ENCODE assay signal across 8 cellular contexts in genomic region chr6:114747995-114748625, GRCh38.
DNase-seq lines count a peak whose midpoint lies in the region; ATAC-seq and TF ChIP-seq lines count a peak whose summit lies in the region.

No MANE protein-coding gene starts in this region.

- H3K4me1 Mint-ChIP-seq in H9 (no peaks in the 10 kb centered on the region; a peak in 1 of 4 replicates), brain (peaks cover 7% of the 10 kb centered on the region)

- H3K9me3 Mint-ChIP-seq in H9 (no peaks in the 10 kb centered on the region), brain (no peaks in the 10 kb centered on the region)

- no peak overlapping the region for H4K91ac ChIP-seq in H9 (ENCODE audit: insufficient read length, low read depth, low read length)

- no peak overlapping the region for H3K14ac ChIP-seq in H9 (ENCODE audit: insufficient read depth, low read length)

- no peak overlapping the region for H3K27ac Mint-ChIP-seq in H9
- no peak overlapping the region for H3K27ac Mint-ChIP-seq in brain

- no peak overlapping the region for H3K27ac ChIP-seq in H9 (ENCODE audit: insufficient read length, low read depth, low read length)
- H3K27ac ChIP-seq in left lung, result no peak overlapping the region
- H3K27ac ChIP-seq in transverse colon, result no peak overlapping the region
- no peak overlapping the region for H3K27ac ChIP-seq in gastrocnemius medialis

- intact Hi-C loops in left lung (cut with DNase I) (no loop called here), transverse colon (cut with DNase I; ENCODE audit: low total_unique reads) (no loop called here), gastrocnemius medialis (cut with DNase I; ENCODE audit: low total_unique reads) (no loop called here)

- H2BK20ac ChIP-seq in H9 (ENCODE audit: low read depth, low read length, poor library complexity, severe bottlenecking), result no peak overlapping the region

- no peaks in the 10 kb centered on the region for H3K23me2 ChIP-seq in H9 (ENCODE audit: insufficient read length, low read depth, low read length, poor library complexity, severe bottlenecking)

- H3K36me3 Mint-ChIP-seq in H9 (ENCODE audit: insufficient read depth in 1 of 3, low read depth in 3 of 3) (no peaks in the 10 kb centered on the region), brain (no peaks in the 10 kb centered on the region)

- H2BK5ac ChIP-seq in H9 (ENCODE audit: insufficient read length, low read length), result no peak overlapping the region

- no peak for TF ChIP-seq POLR2A in transverse colon (IDR thresholded peaks at IDR 0.05)
- no peak for TF ChIP-seq POLR2A in gastrocnemius medialis (IDR thresholded peaks at IDR 0.05)

- H2AFZ ChIP-seq in H9 (ENCODE audit: low read length), result no peak overlapping the region

- H3K4me2 ChIP-seq in H9 (ENCODE audit: insufficient read depth, insufficient read length, low read length), result no peak overlapping the region

- H4K8ac ChIP-seq in H9 (replicated peaks; ENCODE audit: insufficient read length, low read depth, low read length), result no peak overlapping the region

- H4K5ac ChIP-seq in H9 (ENCODE audit: insufficient read length, low read depth, low read length), result no peak overlapping the region

- H2BK15ac ChIP-seq in H9 (ENCODE audit: low read depth, low read length), result no peak overlapping the region

- H3K4ac ChIP-seq in H9 (ENCODE audit: low read depth, low read length), result no peak overlapping the region

- H2BK120ac ChIP-seq in H9 (ENCODE audit: low read depth, low read length, poor library complexity, severe bottlenecking), result no peak overlapping the region

- no CpG with 5 or more reads among the region's 6 CpGs for WGBS in H9 (ENCODE audit: extremely low coverage, insufficient read length, low lambda C conversion rate)
- 12 to 26% methylated on average over 6 of the region's 6 CpGs for WGBS in transverse colon (ENCODE audit: low coverage in 1 of 2), 2 donors

- no peaks in the 10 kb centered on the region for H3K79me1 ChIP-seq in H9 (ENCODE audit: insufficient read depth, low read depth, low read length, poor library complexity, severe bottlenecking)

- H3K27me3 Mint-ChIP-seq in H9 (ENCODE audit: low read depth) (no peaks in the 10 kb centered on the region), brain (peaks cover 5% of the 10 kb centered on the region)

- H3K79me2 ChIP-seq in H9 (ENCODE audit: insufficient read depth, low read length), result no peaks in the 10 kb centered on the region

- H3K9me3 ChIP-seq in H9 (ENCODE audit: control insufficient read depth, low read depth, low read length), result no peaks in the 10 kb centered on the region
- H3K9me3 ChIP-seq in left lung, result no peaks in the 10 kb centered on the region
- H3K9me3 ChIP-seq in transverse colon, result no peaks in the 10 kb centered on the region
- H3K9me3 ChIP-seq in gastrocnemius medialis, result no peaks in the 10 kb centered on the region

- in situ Hi-C loops in transverse colon (cut with MboI; ENCODE audit: low pct_ligation_motif_present in 1 of 4, low pct_unique_long_range_greater_than_20kb in 1 of 4, low sequenced_read_pairs in 3 of 4) (loop anchor here in 2 of 4 donors (25.0 kb wide), 1 partner anchor 1139 kb away; no protein-coding TSS in a partner anchor), gastrocnemius medialis (cut with MboI; ENCODE audit: low sequenced_read_pairs in 4 of 4) (loop anchor here in 1 of 4 donors (10.0 kb wide), 1 partner anchor 1147 kb away; no protein-coding TSS in a partner anchor)

- no peaks in the 10 kb centered on the region for H4K20me1 ChIP-seq in H9 (ENCODE audit: control insufficient read depth, insufficient read depth, insufficient read length)

- H2AK5ac ChIP-seq in H9 (ENCODE audit: insufficient read length, low read length), result no peak overlapping the region

- no peaks in the 10 kb centered on the region for H3K4me1 ChIP-seq in H9 (ENCODE audit: insufficient read depth, low read length)
- H3K4me1 ChIP-seq in left lung, result no peaks in the 10 kb centered on the region
- H3K4me1 ChIP-seq in transverse colon, result no peaks in the 10 kb centered on the region
- no peaks in the 10 kb centered on the region for H3K4me1 ChIP-seq in gastrocnemius medialis

- H3K56ac ChIP-seq in H9 (ENCODE audit: insufficient read length, low read depth, low read length), result no peak overlapping the region

- DNase-seq in NCI-H2081 (lab: John Stamatoyannopoulos, UW) (peak; percentile 20 to 22), NCI-H2081 treated with DMSO at 0.1 percent for 48 hours (lab: John Stamatoyannopoulos, UW) (no peak), H9 (no peak), NCI-H2171 treated with DMSO at 0.1 percent for 48 hours (lab: John Stamatoyannopoulos, UW) (peak; percentile 49), left lung (no peak), transverse colon (no peak), gastrocnemius medialis (no peak)

- no peak for TF ChIP-seq EP300 in transverse colon (IDR thresholded peaks at IDR 0.05; ENCODE audit: low read depth)

- H3K27me3 ChIP-seq in H9 (ENCODE audit: insufficient read depth, low read length) (no peaks in the 10 kb centered on the region), left lung (no peaks in the 10 kb centered on the region), transverse colon (no peaks in the 10 kb centered on the region), gastrocnemius medialis (no peaks in the 10 kb centered on the region)

- H3K18ac ChIP-seq in H9 (ENCODE audit: insufficient read length, low read depth, low read length), result no peak overlapping the region

- no peak overlapping the region for H3K9ac ChIP-seq in H9 (ENCODE audit: extremely low read depth, insufficient read length, low read length)

- H3K36me3 ChIP-seq in left lung (no peaks in the 10 kb centered on the region), transverse colon (no peaks in the 10 kb centered on the region), gastrocnemius medialis (no peaks in the 10 kb centered on the region)

- no peak overlapping the region for H3T11ph ChIP-seq in H9 (ENCODE audit: low read length)

- no peak overlapping the region for H3K4me3 Mint-ChIP-seq in H9
- H3K4me3 Mint-ChIP-seq in brain, result no peak overlapping the region

- no peak overlapping the region for H2BK12ac ChIP-seq in H9 (ENCODE audit: insufficient read length, low read depth, low read length)

- peak; percentile 90 for TF ChIP-seq CTCF in H9 (conservative IDR thresholded peaks at IDR 0.05)
- TF ChIP-seq CTCF in brain (conservative IDR thresholded peaks at IDR 0.05), result peak; percentile 86 to 92
- TF ChIP-seq CTCF in left lung (IDR thresholded peaks at IDR 0.05), result peak; percentile 32 to 68
- peak in 4 of 5 experiments; percentile 26 to 64 (median 52) for TF ChIP-seq CTCF in transverse colon (IDR thresholded peaks at IDR 0.05)
- peak in 2 of 5 experiments; percentile 28 to 45 for TF ChIP-seq CTCF in gastrocnemius medialis (IDR thresholded peaks at IDR 0.05 in 4 of 5, conservative IDR thresholded peaks at IDR 0.05 in 1 of 5)

- ATAC-seq in left lung (peak; percentile 27), gastrocnemius medialis (no peak)

- H3K23ac ChIP-seq in H9 (ENCODE audit: insufficient read length, low read depth, low read length), result no peak overlapping the region

- no peak overlapping the region for H3K4me3 ChIP-seq in left lung
- H3K4me3 ChIP-seq in transverse colon, result no peak overlapping the region
- H3K4me3 ChIP-seq in gastrocnemius medialis, result no peak overlapping the region

Comparison
In these comparisons a context has a peak if more than half of its experiments do, and no peak if none do; other contexts are left out.
1. DNase-seq: peak in NCI-H2081 (2 of 2) and NCI-H2171 treated with DMSO at 0.1 percent for 48 hours (single experiment); none in NCI-H2081 treated with DMSO at 0.1 percent for 48 hours (single experiment), H9 (single experiment), left lung (0 of 2), transverse colon (single experiment) and gastrocnemius medialis (0 of 2).